In genomic region chr5:174608631-174609097, GRCh38 we compare ENCODE assay signal across 1 cellular context.
TF ChIP-seq lines count a peak whose summit lies in the region.

No MANE protein-coding gene starts in this region.

TF ChIP-seq in HEK293, 187 proteins besides CTCF, POLR2A, EP300 and RAD21 (continued from another document):
- TF ChIP-seq, protein P1, sequence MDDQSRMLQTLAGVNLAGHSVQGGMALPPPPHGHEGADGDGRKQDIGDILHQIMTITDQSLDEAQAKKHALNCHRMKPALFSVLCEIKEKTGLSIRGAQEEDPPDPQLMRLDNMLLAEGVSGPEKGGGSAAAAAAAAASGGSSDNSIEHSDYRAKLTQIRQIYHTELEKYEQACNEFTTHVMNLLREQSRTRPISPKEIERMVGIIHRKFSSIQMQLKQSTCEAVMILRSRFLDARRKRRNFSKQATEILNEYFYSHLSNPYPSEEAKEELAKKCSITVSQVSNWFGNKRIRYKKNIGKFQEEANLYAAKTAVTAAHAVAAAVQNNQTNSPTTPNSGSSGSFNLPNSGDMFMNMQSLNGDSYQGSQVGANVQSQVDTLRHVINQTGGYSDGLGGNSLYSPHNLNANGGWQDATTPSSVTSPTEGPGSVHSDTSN (CRISPR knock-in tag; IDR thresholded peaks at IDR 0.05), result no peak
- TF ChIP-seq EGR2 (tag by site-specific recombination; IDR thresholded peaks at IDR 0.05; ENCODE audit: low read depth), result no peak
- TF ChIP-seq ZNF549 (tag by site-specific recombination; IDR thresholded peaks at IDR 0.05), result no peak
- peak; percentile 77 for TF ChIP-seq SP7 (tag by site-specific recombination; IDR thresholded peaks at IDR 0.05)
- no peak for TF ChIP-seq ZNF777 (tag by site-specific recombination; IDR thresholded peaks at IDR 0.05; ENCODE audit: borderline replicate concordance)
- TF ChIP-seq ZFP37 (tag by site-specific recombination; IDR thresholded peaks at IDR 0.05), result no peak
